In the genomic region with DNA sequence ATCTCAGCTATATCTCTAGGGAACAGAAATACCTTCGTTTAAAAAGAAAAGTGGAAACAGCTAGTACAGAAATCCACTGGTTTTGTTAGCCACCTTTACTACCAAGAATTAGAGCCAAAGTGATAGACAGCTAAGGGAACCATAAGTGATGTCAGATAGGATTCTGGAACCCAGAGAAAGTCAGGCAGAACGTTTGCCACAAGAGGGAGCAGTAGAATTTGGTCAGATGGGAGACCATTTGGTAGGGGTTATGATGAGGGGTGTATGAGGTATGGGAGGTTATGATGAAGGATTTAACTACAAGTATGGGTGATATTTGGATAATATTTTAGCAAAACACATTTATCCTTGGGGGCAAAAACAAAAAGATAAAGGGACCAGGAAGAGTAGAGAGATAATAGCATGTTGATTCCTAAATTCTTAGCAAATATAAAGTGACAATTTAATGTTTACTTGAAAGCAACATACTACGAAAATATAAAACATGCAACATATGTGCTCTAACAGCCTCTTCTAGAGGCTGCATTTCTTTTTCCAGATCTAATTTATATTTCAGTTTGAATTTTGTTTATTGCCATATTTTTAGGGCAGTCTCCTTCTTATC, we compare ENCODE assay signal across 8 cellular contexts. TPM values are rescaled to one million over a fixed set of nuclear protein-coding genes. Genes with fewer than 3 reads are reported as not detected.
DNase-seq lines count a peak whose midpoint lies in the region; ATAC-seq and TF ChIP-seq lines count a peak whose summit lies in the region.
"Had no signal": no experiment of that assay in that cellular context is flagged by ENCODE, and none has a peak within 500 bp of the region (broad histone marks: within the 10 kb centered on the region; RNA-seq: fewer than 3 reads in every experiment).

No MANE protein-coding gene starts in this region.

- ATAC-seq in HG02588 (IDR thresholded peaks at IDR 0.05; ENCODE audit: unreplicated experiment) = no peak
- ATAC-seq in GM19395 (IDR thresholded peaks at IDR 0.05; ENCODE audit: unreplicated experiment) = no peak

- DNase-seq in GM12865 (ENCODE audit: low read depth) (peak; percentile 32), M059J (ENCODE audit: low read depth) (peak; percentile 47), SW480 (ENCODE audit: low spot score) (peak; percentile 24), kidney glomerular epithelial cell (lab: John Stamatoyannopoulos, UW) (peak; percentile 43)
- DNase-seq in activated CD8-positive, alpha-beta memory T cell treated with anti-CD3 and anti-CD28 coated beads, Interleukin-2, amount 50 U/mL, for 48 hours = no peak
- DNase-seq: activated B cell treated with CpG ODN at 0.5 μM for 24 hours had no signal

- peak; percentile 39 for TF ChIP-seq CTCF in GM12865 (IDR thresholded peaks at IDR 0.05; ENCODE audit: insufficient read depth, low read depth, low read length, missing control alignments)

- no peak overlapping the region for H3K4me3 ChIP-seq in GM12865 (ENCODE audit: low read depth, low read length)

RNA-seq across cellular contexts. Expression of gene SLC8A1, which starts 3.3 kb away (rescaled TPM):
- 0.91 and 1.9 TPM in 2 replicates for total RNA-seq in M059J (2014; rRNA removed; shearing (Covaris generic))
